Comparison of ENCODE assay signal across 9 cellular contexts in the genomic region with DNA sequence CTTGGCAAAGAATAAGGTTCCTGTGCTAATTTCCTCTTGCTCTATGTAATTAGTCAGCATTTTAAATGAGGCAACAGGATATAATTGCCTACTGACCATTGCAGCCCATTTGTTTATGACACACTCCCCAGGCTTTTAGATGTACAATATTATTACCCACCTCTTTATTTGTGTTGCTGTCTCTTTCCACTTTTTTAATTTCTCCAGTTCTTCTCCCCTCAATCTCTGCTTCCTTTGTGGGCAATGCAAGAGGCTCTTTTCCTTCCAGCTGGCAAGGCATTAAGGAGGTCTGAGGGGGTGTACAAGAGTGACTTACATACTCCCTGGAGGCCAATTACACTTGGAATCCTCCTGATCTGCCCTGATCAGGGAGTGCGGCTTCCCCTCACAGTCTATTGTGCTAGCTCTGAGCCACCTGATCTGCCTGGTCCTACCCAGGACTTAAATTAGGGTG.
A peak's percentile ranks its signal among the peaks of the same experiment; 100 is the strongest.
DNase-seq lines count a peak whose midpoint lies in the region; ATAC-seq, FAIRE-seq and TF ChIP-seq lines count a peak whose summit lies in the region.
"Had no signal": no experiment of that assay in that cellular context is flagged by ENCODE, and none has a peak within 500 bp of the region (broad histone marks: within the 10 kb centered on the region; RNA-seq: fewer than 3 reads in every experiment).

No MANE protein-coding gene starts in this region.

- peak; percentile 44 to 79 (median 59) for ATAC-seq in right lobe of liver
- ATAC-seq in GM18907 (IDR thresholded peaks at IDR 0.05; ENCODE audit: unreplicated experiment), result no peak
- ATAC-seq in HG03354 (IDR thresholded peaks at IDR 0.05; ENCODE audit: poor library complexity, severe bottlenecking, unreplicated experiment), result no peak

- WGBS in right lobe of liver (ENCODE audit: insufficient coverage, low coverage, low lambda C conversion rate, missing lambda C conversion rate), result 73% methylated on average over 1 of the region's 1 CpG

- H3K27me3 ChIP-seq in bronchial epithelial cell (ENCODE audit: control insufficient read depth, insufficient read depth, low read length), result no peaks in the 10 kb centered on the region
- no peaks in the 10 kb centered on the region for H3K27me3 ChIP-seq in right lobe of liver
- H3K27me3 ChIP-seq in uterus, result no peaks in the 10 kb centered on the region

- DNase-seq in NCI-H2227 (lab: John Stamatoyannopoulos, UW; ENCODE audit: unreplicated experiment) (peak; percentile 1), NCI-H2227 treated with DMSO at 0.1 percent for 48 hours (lab: John Stamatoyannopoulos, UW) (no peak), bronchial epithelial cell (ENCODE audit: low read depth) (peak; percentile 84), right lobe of liver (no peak), uterus (no peak)
- DNase-seq in effector CD4-positive, alpha-beta T cell, result no peak

- TF ChIP-seq CTCF in bronchial epithelial cell (IDR thresholded peaks at IDR 0.05; ENCODE audit: insufficient read depth, low read length, severe bottlenecking) (no peak), right lobe of liver (IDR thresholded peaks at IDR 0.05) (no peak), uterus (IDR thresholded peaks at IDR 0.05) (no peak)

- H3K4me1 ChIP-seq in right lobe of liver (no peaks in the 10 kb centered on the region), uterus (peaks cover 12% of the 10 kb centered on the region in 2 donors)

- no peaks in the 10 kb centered on the region for H3K9me3 ChIP-seq in right lobe of liver
- H3K9me3 ChIP-seq in uterus, result no peaks in the 10 kb centered on the region
- H3K9me3 ChIP-seq: thoracic aorta had no signal

- no peak for TF ChIP-seq POLR2A in right lobe of liver (IDR thresholded peaks at IDR 0.05)
- no peak for TF ChIP-seq POLR2A in uterus (IDR thresholded peaks at IDR 0.05)

- FAIRE-seq in bronchial epithelial cell (lab: Jason Lieb, UNC), result no peak

- intact Hi-C loops in right lobe of liver (cut with DNase I), result no loop called here
- intact Hi-C loops in uterus (cut with DNase I; ENCODE audit: low total_unique reads), result no loop called here

- H3K27ac ChIP-seq in right lobe of liver, result peak overlapping the region; percentile 35 to 72 (median 40)
- H3K27ac ChIP-seq in uterus, result peak overlapping the region; percentile 54 to 72

- no peaks in the 10 kb centered on the region for H3K36me3 ChIP-seq in bronchial epithelial cell (ENCODE audit: control insufficient read depth, insufficient read depth, low read length)
- no peaks in the 10 kb centered on the region for H3K36me3 ChIP-seq in right lobe of liver
- no peaks in the 10 kb centered on the region for H3K36me3 ChIP-seq in uterus
- H3K36me3 ChIP-seq: thoracic aorta had no signal

- H3K4me3 ChIP-seq in bronchial epithelial cell (ENCODE audit: low read depth, low read length) (no peak overlapping the region), right lobe of liver (no peak overlapping the region), uterus (no peak overlapping the region)
- H3K4me3 ChIP-seq: thoracic aorta had no signal

Comparison
In these comparisons a context has a peak if more than half of its experiments do, and no peak if none do; other contexts are left out.
1. DNase-seq: peak in NCI-H2227 (single experiment) and bronchial epithelial cell (single experiment); none in NCI-H2227 treated with DMSO at 0.1 percent for 48 hours (single experiment), right lobe of liver (0 of 3), uterus (0 of 2) and effector CD4-positive, alpha-beta T cell (single experiment).
2. ATAC-seq: peak in right lobe of liver (4 of 4); none in GM18907 (single experiment) and HG03354 (single experiment).